ENCODE assay signal across 26 cellular contexts in genomic region chr11:54930930-54931329, GRCh38.
DNase-seq lines count a peak whose midpoint lies in the region; ATAC-seq, FAIRE-seq and TF ChIP-seq lines count a peak whose summit lies in the region.
"Had no signal": no experiment of that assay in that cellular context is flagged by ENCODE, and none has a peak within 500 bp of the region (broad histone marks: within the 10 kb centered on the region; RNA-seq: fewer than 3 reads in every experiment).

No MANE protein-coding gene starts in this region.

- intact Hi-C loops in left ventricle myocardium superior (cut with micrococcal nuclease) (no loop called here), kidney (cut with DNase I) (no loop called here), sigmoid colon (cut with DNase I) (no loop called here)

- FAIRE-seq in kidney (lab: Jason Lieb, UNC), result no peak
- FAIRE-seq: A549, D721Med, GM12878, GM19239 had no signal

- no peak overlapping the region for H3K9ac ChIP-seq in kidney (ENCODE audit: low read length in 2 of 2)
- H3K9ac ChIP-seq: BLaER1 treated with 17β-estradiol and CSF1 and Interleukin-3, amounts not matched to agents 10 nM and 100 nM had no signal

- H3K4me3 ChIP-seq in right atrium auricular region, result no peak overlapping the region
- no peak overlapping the region for H3K4me3 ChIP-seq in coronary artery
- no peak overlapping the region for H3K4me3 ChIP-seq in kidney (ENCODE audit: low read length in 2 of 2)
- no peak overlapping the region for H3K4me3 ChIP-seq in sigmoid colon
- H3K4me3 ChIP-seq: A549; BLaER1 treated with 17β-estradiol and CSF1 and Interleukin-3, amounts not matched to agents 10 nM and 100 nM; GM12878; GM23338 had no signal

- H3K9me3 ChIP-seq in right atrium auricular region (peaks cover 8 to 100% of the 10 kb centered on the region in 2 donors), kidney (ENCODE audit: control insufficient read depth in 1 of 2, low read length in 2 of 2) (peaks cover 36 to 82% of the 10 kb centered on the region in 2 donors), sigmoid colon (peaks cover 15 to 50% (median 43%) of the 10 kb centered on the region in 4 donors)
- H3K9me3 ChIP-seq: BE2C had no signal

- H3K27me3 ChIP-seq in right atrium auricular region (no peaks in the 10 kb centered on the region), sigmoid colon (no peaks in the 10 kb centered on the region)
- H3K27me3 ChIP-seq: BE2C; BLaER1 treated with 17β-estradiol and CSF1 and Interleukin-3, amounts not matched to agents 10 nM and 100 nM had no signal

- WGBS in sigmoid colon, 2 donors, result 25 to 40% methylated on average over 2 of the region's 2 CpGs

- TF ChIP-seq POLR2A in sigmoid colon (IDR thresholded peaks at IDR 0.05), result no peak

- no peak for ATAC-seq in left ventricle myocardium superior
- no peak for ATAC-seq in activated T-cell treated with anti-CD3 and anti-CD28 coated beads, Interleukin-2, amount 50 U/mL, for 4 hours
- ATAC-seq: A549, GM12878, GM23338, HCT116 had no signal

- TF ChIP-seq EP300 in sigmoid colon (IDR thresholded peaks at IDR 0.05), result no peak

- H3K27ac ChIP-seq in right atrium auricular region (no peak overlapping the region), coronary artery (no peak overlapping the region), kidney (ENCODE audit: low read depth in 2 of 2, low read length in 2 of 2) (no peak overlapping the region), sigmoid colon (no peak overlapping the region)
- H3K27ac ChIP-seq: A549; BLaER1 treated with 17β-estradiol and CSF1 and Interleukin-3, amounts not matched to agents 10 nM and 100 nM had no signal

- TF ChIP-seq CTCF in right atrium auricular region (IDR thresholded peaks at IDR 0.05) (no peak), coronary artery (IDR thresholded peaks at IDR 0.05) (no peak), kidney (IDR thresholded peaks at IDR 0.05; ENCODE audit: borderline replicate concordance, extremely low read depth, insufficient read depth) (no peak), sigmoid colon (IDR thresholded peaks at IDR 0.05) (no peak)

- H3K36me3 Mint-ChIP-seq in activated T-cell treated with anti-CD3 and anti-CD28 coated beads, Interleukin-2, amount 50 U/mL, for 4 hours (ENCODE audit: insufficient read depth), result no peaks in the 10 kb centered on the region
- H3K36me3 Mint-ChIP-seq: CD14-positive monocyte had no signal

- H3K4me1 ChIP-seq in right atrium auricular region (no peaks in the 10 kb centered on the region), kidney (ENCODE audit: control insufficient read depth in 1 of 2, insufficient read depth in 1 of 2, low read depth in 1 of 2, low read length in 2 of 2) (no peaks in the 10 kb centered on the region), sigmoid colon (no peaks in the 10 kb centered on the region)
- H3K4me1 ChIP-seq: A549; BE2C; BLaER1 treated with 17β-estradiol and CSF1 and Interleukin-3, amounts not matched to agents 10 nM and 100 nM had no signal

- no peaks in the 10 kb centered on the region for H3K4me1 Mint-ChIP-seq in activated T-cell treated with anti-CD3 and anti-CD28 coated beads, Interleukin-2, amount 50 U/mL, for 4 hours (ENCODE audit: low read depth)
- H3K4me1 Mint-ChIP-seq: CD14-positive monocyte; CD8-positive, alpha-beta memory T cell; GM23338; H9 had no signal

- no peak overlapping the region for H3K4me3 Mint-ChIP-seq in activated T-cell treated with anti-CD3 and anti-CD28 coated beads, Interleukin-2, amount 50 U/mL, for 4 hours
- H3K4me3 Mint-ChIP-seq: CD14-positive monocyte; CD4-positive, alpha-beta T cell; CD8-positive, alpha-beta memory T cell; GM23338; H9 had no signal

- H3K27me3 Mint-ChIP-seq in activated T-cell treated with anti-CD3 and anti-CD28 coated beads, Interleukin-2, amount 50 U/mL, for 4 hours (ENCODE audit: low read depth), result no peaks in the 10 kb centered on the region
- H3K27me3 Mint-ChIP-seq: CD4-positive, alpha-beta T cell; CD8-positive, alpha-beta memory T cell had no signal

- peaks cover 52% of the 10 kb centered on the region for H3K9me3 Mint-ChIP-seq in activated T-cell treated with anti-CD3 and anti-CD28 coated beads, Interleukin-2, amount 50 U/mL, for 4 hours

- H3K36me3 ChIP-seq in right atrium auricular region (no peaks in the 10 kb centered on the region), kidney (ENCODE audit: control insufficient read depth in 1 of 2, insufficient read depth in 2 of 2, low read length in 2 of 2) (no peaks in the 10 kb centered on the region), sigmoid colon (no peaks in the 10 kb centered on the region)
- H3K36me3 ChIP-seq: BE2C; BLaER1 treated with 17β-estradiol and CSF1 and Interleukin-3, amounts not matched to agents 10 nM and 100 nM had no signal

- DNase-seq in right atrium auricular region (ENCODE audit: low spot score), result peak; percentile 50
- no peak for DNase-seq in left ventricle myocardium superior
- peak; percentile 56 for DNase-seq in coronary artery (ENCODE audit: low spot score)
- DNase-seq in kidney, result peak; percentile 4
- peak; percentile 43 for DNase-seq in sigmoid colon
- DNase-seq in SIG-M5 (lab: John Stamatoyannopoulos, UW), result no peak
- no peak for DNase-seq in activated T-cell treated with anti-CD3 and anti-CD28 coated beads, Interleukin-2, amount 50 U/mL, for 4 hours
- DNase-seq: 8988T; ACHN; AML-193; BE2C; CD4-positive, alpha-beta T cell; CD8-positive, alpha-beta memory T cell; DMS 273 treated with DMSO at 0.1 percent for 48 hours; DMS79; EL; GDM1; H9 had no signal

Comparison
In these comparisons a context has a peak if more than half of its experiments do, and no peak if none do; other contexts are left out.
1. DNase-seq: peak in right atrium auricular region (single experiment), coronary artery (single experiment), kidney (single experiment) and sigmoid colon (single experiment); none in left ventricle myocardium superior (single experiment), SIG-M5 (single experiment) and activated T-cell treated with anti-CD3 and anti-CD28 coated beads, Interleukin-2, amount 50 U/mL, for 4 hours (single experiment).